Comparison of ENCODE assay signal across 24 cellular contexts in genomic region chr1:227037121-227037520, GRCh38.
"Had no signal": no experiment of that assay in that cellular context is flagged by ENCODE, and none has a peak within 500 bp of the region (broad histone marks: within the 10 kb centered on the region; RNA-seq: fewer than 3 reads in every experiment).

No MANE protein-coding gene starts in this region.

- FAIRE-seq: keratinocyte had no signal

- ATAC-seq: heart right ventricle; left lung; naive thymus-derived CD4-positive, alpha-beta T cell; stimulated activated effector memory CD8-positive, alpha-beta T cell treated with anti-CD3 and anti-CD28 coated beads, Interleukin-12 subunit alpha, Interleukin-12 subunit beta, amount 100 ng/mL, for 72 hours had no signal

- H3K4me3 ChIP-seq: colonic mucosa, esophagus squamous epithelium, heart right ventricle, left lung, neural progenitor cell, right atrium auricular region, sigmoid colon, stomach, thyroid gland, vagina had no signal

- H3K4me1 ChIP-seq: colonic mucosa, esophagus squamous epithelium, left lung, neural progenitor cell, parathyroid adenoma, right atrium auricular region, sigmoid colon, thyroid gland, vagina had no signal

- H3K27me3 ChIP-seq: colonic mucosa, esophagus squamous epithelium, heart right ventricle, left lung, neural progenitor cell, right atrium auricular region, sigmoid colon, stomach, thyroid gland, vagina had no signal

- H3K36me3 ChIP-seq: colonic mucosa, thyroid gland had no signal

- H3K9me3 ChIP-seq: colonic mucosa, esophagus squamous epithelium, left lung, right atrium auricular region, sigmoid colon, stomach, thyroid gland, vagina had no signal

- H3K27ac ChIP-seq: colonic mucosa, esophagus squamous epithelium, heart right ventricle, left lung, neural progenitor cell, parathyroid adenoma, right atrium auricular region, sigmoid colon, stomach, thyroid gland, vagina had no signal

- H3K79me2 ChIP-seq: parathyroid adenoma had no signal

- H3K9ac ChIP-seq: neural progenitor cell, parathyroid adenoma had no signal

- DNase-seq: colonic mucosa; effector memory CD4-positive, alpha-beta T cell; erythroblast; esophagus squamous epithelium; foreskin melanocyte; glutamatergic neuron; heart right ventricle; hippocampal formation; left lung; mesenchymal stem cell; naive thymus-derived CD4-positive, alpha-beta T cell; sigmoid colon; stimulated activated CD4-positive, alpha-beta T cell treated with anti-CD3 and anti-CD28 coated beads, Interleukin-2, amount 100 ng/mL, for 24 hours; stimulated activated CD4-positive, alpha-beta T cell treated with anti-CD3 and anti-CD28 coated beads, Interleukin-4, amount 100 ng/mL, for 24 hours; stimulated activated naive CD4-positive, alpha-beta T cell treated with Interleukin-2 at 50 U/mL for 16 hours; stomach; thyroid gland; trophoblast cell had no signal

- H3K4me2 ChIP-seq: neural progenitor cell had no signal

- H2AFZ ChIP-seq: neural progenitor cell, parathyroid adenoma had no signal
